23 cellular contexts compared by ENCODE assay signal in the genomic region with DNA sequence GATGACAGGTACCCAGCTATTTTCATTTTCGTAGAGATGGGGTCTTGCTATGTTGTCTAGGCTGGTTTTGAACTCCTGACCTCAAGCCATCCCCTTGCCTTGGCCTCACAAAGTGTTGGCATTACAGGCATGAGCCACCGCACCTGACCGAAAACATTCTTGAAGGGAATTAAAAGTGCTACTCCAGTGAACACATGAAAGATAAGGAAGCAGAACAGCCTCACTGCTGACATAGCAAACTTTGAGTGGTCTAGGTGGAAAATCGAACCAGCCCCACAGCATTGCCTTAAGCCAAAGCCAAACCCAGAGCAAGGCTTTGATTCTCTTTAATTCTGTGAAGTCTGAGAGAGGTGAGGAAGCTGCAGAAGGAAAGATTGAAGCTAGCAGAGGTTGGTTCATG.
DNase-seq lines count a peak whose midpoint lies in the region; ATAC-seq and TF ChIP-seq lines count a peak whose summit lies in the region.
"Had no signal": no experiment of that assay in that cellular context is flagged by ENCODE, and none has a peak within 500 bp of the region (broad histone marks: within the 10 kb centered on the region; RNA-seq: fewer than 3 reads in every experiment).

No MANE protein-coding gene starts in this region.

- no peaks in the 10 kb centered on the region for H3K9me3 ChIP-seq in CD8-positive, alpha-beta T cell (ENCODE audit: low read length)
- H3K9me3 ChIP-seq: psoas muscle, testis had no signal

- no peak overlapping the region for H3K27ac ChIP-seq in CD8-positive, alpha-beta T cell (ENCODE audit: low read depth, low read length)
- H3K27ac ChIP-seq: psoas muscle, testis, VCaP had no signal

- H3K36me3 ChIP-seq in CD8-positive, alpha-beta T cell (ENCODE audit: insufficient read depth, low read length), result no peaks in the 10 kb centered on the region

- H3K9me3 Mint-ChIP-seq in activated CD8-positive, alpha-beta T cell treated with anti-CD3 and anti-CD28 coated beads for 36 hours, result no peaks in the 10 kb centered on the region
- H3K9me3 Mint-ChIP-seq in activated CD8-positive, alpha-beta T cell treated with anti-CD3 and anti-CD28 coated beads, Interleukin-2, amount 10 ng/mL, durations not matched to agents 7 days and 5 days (ENCODE audit: insufficient read depth), result no peaks in the 10 kb centered on the region
- H3K9me3 Mint-ChIP-seq in CD8-positive, alpha-beta T cell, result no peaks in the 10 kb centered on the region
- H3K9me3 Mint-ChIP-seq in central memory CD8-positive, alpha-beta T cell, result no peaks in the 10 kb centered on the region
- peaks cover 0 to 18% (median 0%) of the 10 kb centered on the region in 9 donors for H3K9me3 Mint-ChIP-seq in naive thymus-derived CD8-positive, alpha-beta T cell
- H3K9me3 Mint-ChIP-seq: activated naive CD8-positive, alpha-beta T cell treated with anti-CD3 and anti-CD28 coated beads, Interleukin-2, amount 10 ng/mL, durations not matched to agents 7 days and 5 days had no signal

- POLR2A ChIA-PET in activated CD8-positive, alpha-beta T cell treated with anti-CD3 and anti-CD28 coated beads for 36 hours (lab: Charles Lee), result interaction anchor here (0.6 kb wide), 1 partner anchor 111 kb away, joined by 3 read pairs; no protein-coding TSS in a partner anchor
- POLR2A ChIA-PET in activated CD8-positive, alpha-beta T cell treated with anti-CD3 and anti-CD28 coated beads, Interleukin-2, amount 10 ng/mL, durations not matched to agents 7 days and 5 days (lab: Charles Lee), result interaction anchor here (0.7 kb wide), 1 partner anchor 206 kb away, joined by 3 read pairs; no protein-coding TSS in a partner anchor
- POLR2A ChIA-PET in CD8-positive, alpha-beta T cell (lab: Charles Lee), result no interaction called here
- POLR2A ChIA-PET in naive thymus-derived CD8-positive, alpha-beta T cell (lab: Charles Lee), result no interaction called here

- no peaks in the 10 kb centered on the region for H3K27me3 Mint-ChIP-seq in activated CD8-positive, alpha-beta T cell treated with anti-CD3 and anti-CD28 coated beads for 36 hours
- H3K27me3 Mint-ChIP-seq in activated CD8-positive, alpha-beta T cell treated with anti-CD3 and anti-CD28 coated beads, Interleukin-2, amount 10 ng/mL, durations not matched to agents 7 days and 5 days (ENCODE audit: low read depth), result no peaks in the 10 kb centered on the region
- no peaks in the 10 kb centered on the region for H3K27me3 Mint-ChIP-seq in CD8-positive, alpha-beta T cell (ENCODE audit: low read depth)
- no peaks in the 10 kb centered on the region for H3K27me3 Mint-ChIP-seq in central memory CD8-positive, alpha-beta T cell
- no peaks in the 10 kb centered on the region for H3K27me3 Mint-ChIP-seq in naive thymus-derived CD8-positive, alpha-beta T cell
- H3K27me3 Mint-ChIP-seq: activated naive CD8-positive, alpha-beta T cell treated with anti-CD3 and anti-CD28 coated beads, Interleukin-2, amount 10 ng/mL, durations not matched to agents 7 days and 5 days had no signal

- H3K4me3 ChIP-seq in CD8-positive, alpha-beta T cell (ENCODE audit: low read depth, low read length), result no peak overlapping the region
- H3K4me3 ChIP-seq: psoas muscle, testis had no signal

- H3K27me3 ChIP-seq in CD8-positive, alpha-beta T cell (ENCODE audit: insufficient read depth, low read length), result no peaks in the 10 kb centered on the region
- H3K27me3 ChIP-seq: testis had no signal

- H3K4me1 ChIP-seq in CD8-positive, alpha-beta T cell (ENCODE audit: insufficient read depth, low read length), result peaks cover 32% of the 10 kb centered on the region
- H3K4me1 ChIP-seq: testis had no signal

- ATAC-seq in activated CD8-positive, alpha-beta T cell treated with anti-CD3 and anti-CD28 coated beads for 36 hours, result no peak
- ATAC-seq in activated CD8-positive, alpha-beta T cell treated with anti-CD3 and anti-CD28 coated beads, Interleukin-2, amount 10 ng/mL, durations not matched to agents 7 days and 5 days, result no peak
- no peak for ATAC-seq in CD8-positive, alpha-beta T cell
- ATAC-seq in central memory CD8-positive, alpha-beta T cell (replicated peaks; ENCODE audit: extremely low read depth, poor library complexity, severe bottlenecking), result no peak
- ATAC-seq in naive thymus-derived CD8-positive, alpha-beta T cell, result peak; percentile 36 to 43
- ATAC-seq in HG02610 (IDR thresholded peaks at IDR 0.05; ENCODE audit: unreplicated experiment), result no peak
- ATAC-seq: psoas muscle had no signal

- H3K36me3 Mint-ChIP-seq in activated CD8-positive, alpha-beta T cell treated with anti-CD3 and anti-CD28 coated beads for 36 hours (ENCODE audit: low read depth), result peaks cover 12% of the 10 kb centered on the region
- peaks cover 11% of the 10 kb centered on the region for H3K36me3 Mint-ChIP-seq in activated CD8-positive, alpha-beta T cell treated with anti-CD3 and anti-CD28 coated beads, Interleukin-2, amount 10 ng/mL, durations not matched to agents 7 days and 5 days (ENCODE audit: low read depth)
- peaks cover 13% of the 10 kb centered on the region for H3K36me3 Mint-ChIP-seq in CD8-positive, alpha-beta T cell
- peaks cover 24% of the 10 kb centered on the region for H3K36me3 Mint-ChIP-seq in central memory CD8-positive, alpha-beta T cell (ENCODE audit: insufficient read depth)
- H3K36me3 Mint-ChIP-seq in naive thymus-derived CD8-positive, alpha-beta T cell, result peaks cover 2 to 13% (median 4%) of the 10 kb centered on the region in 3 donors

- TF ChIP-seq CTCF in activated CD8-positive, alpha-beta T cell treated with anti-CD3 and anti-CD28 coated beads for 36 hours (IDR thresholded peaks at IDR 0.05), result no peak
- no peak for TF ChIP-seq CTCF in CD8-positive, alpha-beta T cell (IDR thresholded peaks at IDR 0.05)

- H3K27ac Mint-ChIP-seq in activated CD8-positive, alpha-beta T cell treated with anti-CD3 and anti-CD28 coated beads for 36 hours, result peak overlapping the region; percentile 25
- no peak overlapping the region for H3K27ac Mint-ChIP-seq in activated CD8-positive, alpha-beta T cell treated with anti-CD3 and anti-CD28 coated beads, Interleukin-2, amount 10 ng/mL, durations not matched to agents 7 days and 5 days
- peak overlapping the region; percentile 18 for H3K27ac Mint-ChIP-seq in CD8-positive, alpha-beta T cell
- H3K27ac Mint-ChIP-seq in central memory CD8-positive, alpha-beta T cell (ENCODE audit: low read depth), result peak overlapping the region; percentile 44
- H3K27ac Mint-ChIP-seq in naive thymus-derived CD8-positive, alpha-beta T cell, result peak overlapping the region in 8 of 10 donors; percentile 48 to 85 (median 66)
- H3K27ac Mint-ChIP-seq: activated naive CD8-positive, alpha-beta T cell treated with anti-CD3 and anti-CD28 coated beads, Interleukin-2, amount 10 ng/mL, durations not matched to agents 7 days and 5 days had no signal

- DNase-seq in activated CD8-positive, alpha-beta T cell treated with anti-CD3 and anti-CD28 coated beads for 36 hours, result no peak
- DNase-seq in activated CD8-positive, alpha-beta T cell treated with anti-CD3 and anti-CD28 coated beads, Interleukin-2, amount 10 ng/mL, durations not matched to agents 7 days and 5 days, result no peak
- no peak for DNase-seq in CD8-positive, alpha-beta T cell
- no peak for DNase-seq in central memory CD8-positive, alpha-beta T cell (ENCODE audit: low spot score in 2 of 2)
- no peak for DNase-seq in naive thymus-derived CD8-positive, alpha-beta T cell
- DNase-seq in stimulated activated CD4-positive, alpha-beta T cell treated with anti-CD3 and anti-CD28 coated beads, Interleukin-12 subunit alpha, Interleukin-12 subunit beta, amount 100 ng/mL, for 4 hours, result no peak
- DNase-seq in globus pallidus (ENCODE audit: low spot score), result no peak
- DNase-seq: 8988T; activated CD4-positive, alpha-beta T cell treated with anti-CD3 and anti-CD28 coated beads, Interleukin-2, amount 50 U/mL, for 1 hour; activated naive CD8-positive, alpha-beta T cell treated with anti-CD3 and anti-CD28 coated beads, Interleukin-2, amount 10 ng/mL, durations not matched to agents 7 days and 5 days; COR-L47; DMS79 treated with DMSO at 0.1 percent for 48 hours; GF-D8; H9; NCI-H2029; NCI-H526; psoas muscle; Right ventricle myocardium superior; stimulated activated CD4-positive, alpha-beta T cell treated with anti-CD3 and anti-CD28 coated beads, Interleukin-15, amount 100 ng/mL, for 24 hours; stimulated activated naive CD4-positive, alpha-beta T cell; testis had no signal

- intact Hi-C loops in activated CD8-positive, alpha-beta T cell treated with anti-CD3 and anti-CD28 coated beads for 36 hours (cut with micrococcal nuclease), result no loop called here
- intact Hi-C loops in CD8-positive, alpha-beta T cell (cut with DNase I, micrococcal nuclease), result no loop called here

- peaks cover 54% of the 10 kb centered on the region for H3K4me1 Mint-ChIP-seq in activated CD8-positive, alpha-beta T cell treated with anti-CD3 and anti-CD28 coated beads for 36 hours (ENCODE audit: low read depth)
- peaks cover 14% of the 10 kb centered on the region for H3K4me1 Mint-ChIP-seq in activated CD8-positive, alpha-beta T cell treated with anti-CD3 and anti-CD28 coated beads, Interleukin-2, amount 10 ng/mL, durations not matched to agents 7 days and 5 days (ENCODE audit: low read depth)
- H3K4me1 Mint-ChIP-seq in CD8-positive, alpha-beta T cell (ENCODE audit: low read depth), result peaks cover 57% of the 10 kb centered on the region
- H3K4me1 Mint-ChIP-seq in central memory CD8-positive, alpha-beta T cell, result peaks cover 39% of the 10 kb centered on the region
- H3K4me1 Mint-ChIP-seq in naive thymus-derived CD8-positive, alpha-beta T cell, result peaks cover 30 to 66% (median 60%) of the 10 kb centered on the region in 4 donors

- H3K4me3 Mint-ChIP-seq in activated CD8-positive, alpha-beta T cell treated with anti-CD3 and anti-CD28 coated beads for 36 hours, result no peak overlapping the region
- no peak overlapping the region for H3K4me3 Mint-ChIP-seq in activated CD8-positive, alpha-beta T cell treated with anti-CD3 and anti-CD28 coated beads, Interleukin-2, amount 10 ng/mL, durations not matched to agents 7 days and 5 days
- H3K4me3 Mint-ChIP-seq in CD8-positive, alpha-beta T cell, result peak overlapping the region; percentile 64
- peak overlapping the region; percentile 23 for H3K4me3 Mint-ChIP-seq in central memory CD8-positive, alpha-beta T cell
- H3K4me3 Mint-ChIP-seq in naive thymus-derived CD8-positive, alpha-beta T cell, result peak overlapping the region; percentile 48 to 73 (median 58)
- H3K4me3 Mint-ChIP-seq: activated naive CD8-positive, alpha-beta T cell treated with anti-CD3 and anti-CD28 coated beads, Interleukin-2, amount 10 ng/mL, durations not matched to agents 7 days and 5 days; H9 had no signal

- CTCF ChIA-PET in activated CD8-positive, alpha-beta T cell treated with anti-CD3 and anti-CD28 coated beads for 36 hours (lab: Charles Lee), result no interaction called here
- CTCF ChIA-PET in activated CD8-positive, alpha-beta T cell treated with anti-CD3 and anti-CD28 coated beads, Interleukin-2, amount 10 ng/mL, durations not matched to agents 7 days and 5 days (lab: Charles Lee), result no interaction called here
- CTCF ChIA-PET in CD8-positive, alpha-beta T cell (lab: Charles Lee), result no interaction called here

Comparison
In these comparisons a context has a peak if more than half of its experiments do, and no peak if none do; other contexts are left out.
1. ATAC-seq: peak in naive thymus-derived CD8-positive, alpha-beta T cell (2 of 2); none in activated CD8-positive, alpha-beta T cell treated with anti-CD3 and anti-CD28 coated beads for 36 hours (single experiment), activated CD8-positive, alpha-beta T cell treated with anti-CD3 and anti-CD28 coated beads, Interleukin-2, amount 10 ng/mL, durations not matched to agents 7 days and 5 days (single experiment), CD8-positive, alpha-beta T cell (single experiment), central memory CD8-positive, alpha-beta T cell (single experiment) and HG02610 (single experiment).
2. H3K4me3 Mint-ChIP-seq: peak in CD8-positive, alpha-beta T cell (single experiment), central memory CD8-positive, alpha-beta T cell (single experiment) and naive thymus-derived CD8-positive, alpha-beta T cell (10 of 10); none in activated CD8-positive, alpha-beta T cell treated with anti-CD3 and anti-CD28 coated beads for 36 hours (single experiment) and activated CD8-positive, alpha-beta T cell treated with anti-CD3 and anti-CD28 coated beads, Interleukin-2, amount 10 ng/mL, durations not matched to agents 7 days and 5 days (single experiment).
3. POLR2A ChIA-PET loops: an anchor here in activated CD8-positive, alpha-beta T cell treated with anti-CD3 and anti-CD28 coated beads for 36 hours (0.6 kb wide) and activated CD8-positive, alpha-beta T cell treated with anti-CD3 and anti-CD28 coated beads, Interleukin-2, amount 10 ng/mL, durations not matched to agents 7 days and 5 days (0.7 kb wide); none called in CD8-positive, alpha-beta T cell and naive thymus-derived CD8-positive, alpha-beta T cell.